Comparison of ENCODE assay signal across 28 cellular contexts in genomic region chr11:47534707-47535251, GRCh38. TPM values are rescaled to one million over a fixed set of nuclear protein-coding genes. Genes with fewer than 3 reads are reported as not detected.
DNase-seq lines count a peak whose midpoint lies in the region; ATAC-seq, FAIRE-seq and TF ChIP-seq lines count a peak whose summit lies in the region.
"Had no signal": no experiment of that assay in that cellular context is flagged by ENCODE, and none has a peak within 500 bp of the region (broad histone marks: within the 10 kb centered on the region; RNA-seq: fewer than 3 reads in every experiment).

No MANE protein-coding gene starts in this region.

- TF ChIP-seq POLR2A in K562 (conservative IDR thresholded peaks at IDR 0.05) (no peak), body of pancreas (IDR thresholded peaks at IDR 0.05) (no peak)

- CTCF ChIA-PET in activated CD8-positive, alpha-beta T cell treated with anti-CD3 and anti-CD28 coated beads for 36 hours (lab: Charles Lee) = interaction anchor here (0.9 to 1.5 kb wide), 3 partner anchors 12 to 19 kb away, joined by 3 to 5 read pairs (median 3); no protein-coding TSS in a partner anchor
- CTCF ChIA-PET in activated CD8-positive, alpha-beta T cell treated with anti-CD3 and anti-CD28 coated beads, Interleukin-2, amount 10 ng/mL, durations not matched to agents 7 days and 5 days (lab: Charles Lee) = interaction anchor here (1.0 to 2.2 kb wide), 2 partner anchors 10 to 16 kb away, joined by 4 to 7 read pairs; no protein-coding TSS in a partner anchor
- CTCF ChIA-PET in CD4-positive, alpha-beta T cell (lab: Charles Lee) = interaction anchor here (2.1 kb wide), 1 partner anchor 9 kb away, joined by 8 read pairs; no protein-coding TSS in a partner anchor
- CTCF ChIA-PET in K562 (lab: Yijun Ruan, JAX; ENCODE audit: low intra/inter-chr PET ratio) = no interaction called here

- H3K27ac ChIP-seq in CD4-positive, alpha-beta T cell (ENCODE audit: low read depth, low read length) = no peak overlapping the region
- H3K27ac ChIP-seq in K562 (ENCODE audit: extremely low read depth, low read depth, low read length) (0 out of 3 replicates have a peak overlapping the region, but pooled peaks have one; percentile 8), body of pancreas (no peak overlapping the region)
- H3K27ac ChIP-seq: C4-2B, testis had no signal

- DNase-seq in activated CD8-positive, alpha-beta T cell treated with anti-CD3 and anti-CD28 coated beads for 36 hours = no peak
- no peak for DNase-seq in activated CD8-positive, alpha-beta T cell treated with anti-CD3 and anti-CD28 coated beads, Interleukin-2, amount 10 ng/mL, durations not matched to agents 7 days and 5 days
- DNase-seq in CD4-positive, alpha-beta T cell = no peak
- no peak for DNase-seq in K562 (ENCODE audit: extremely low read depth in 1 of 4, low spot score in 3 of 4)
- DNase-seq in osteocyte (ENCODE audit: extremely low spot score, unreplicated experiment) = no peak
- DNase-seq in medulla oblongata (ENCODE audit: extremely low spot score) = no peak
- no peak for DNase-seq in body of pancreas
- no peak for DNase-seq in germinal center (ENCODE audit: low spot score)
- DNase-seq: activated CD4-positive, alpha-beta T cell treated with anti-CD3 and anti-CD28 coated beads, Interleukin-2, amount 50 U/mL, for 4 hours; activated gamma-delta T cell treated with Interleukin-2 at 50 U/mL for 16 hours; amygdala; caudate nucleus; dermis blood vessel endothelial cell; NCI-H1048; NCI-H1694 treated with DMSO at 0.1 percent for 48 hours; NCI-H526 treated with DMSO at 0.1 percent for 48 hours; occipital lobe; retina; testis had no signal

- peaks cover 12% of the 10 kb centered on the region; the same call in 1 of the 3 replicates for H3K36me3 ChIP-seq in K562 (ENCODE audit: control insufficient read depth, insufficient read depth, low read length)
- H3K36me3 ChIP-seq in body of pancreas (replicated peaks in 1 of 2; ENCODE audit: insufficient read depth in 1 of 2, low read depth in 2 of 2) = no peaks in the 10 kb centered on the region

- no peaks in the 10 kb centered on the region for H3K27me3 Mint-ChIP-seq in activated CD8-positive, alpha-beta T cell treated with anti-CD3 and anti-CD28 coated beads for 36 hours
- no peaks in the 10 kb centered on the region for H3K27me3 Mint-ChIP-seq in activated CD8-positive, alpha-beta T cell treated with anti-CD3 and anti-CD28 coated beads, Interleukin-2, amount 10 ng/mL, durations not matched to agents 7 days and 5 days (ENCODE audit: low read depth)
- H3K27me3 Mint-ChIP-seq in CD4-positive, alpha-beta T cell = no peaks in the 10 kb centered on the region
- no peaks in the 10 kb centered on the region for H3K27me3 Mint-ChIP-seq in osteocyte (ENCODE audit: unreplicated experiment)

- peaks cover 49% of the 10 kb centered on the region for H3K4me1 Mint-ChIP-seq in activated CD8-positive, alpha-beta T cell treated with anti-CD3 and anti-CD28 coated beads for 36 hours (ENCODE audit: low read depth)
- H3K4me1 Mint-ChIP-seq in activated CD8-positive, alpha-beta T cell treated with anti-CD3 and anti-CD28 coated beads, Interleukin-2, amount 10 ng/mL, durations not matched to agents 7 days and 5 days (ENCODE audit: low read depth) = peaks cover 18% of the 10 kb centered on the region
- H3K4me1 Mint-ChIP-seq in CD4-positive, alpha-beta T cell (ENCODE audit: low read depth) = peaks cover 56% of the 10 kb centered on the region
- peaks cover 56% of the 10 kb centered on the region for H3K4me1 Mint-ChIP-seq in osteocyte (ENCODE audit: unreplicated experiment)

- H3K4me1 ChIP-seq in K562 (replicated peaks in 1 of 2; ENCODE audit: control insufficient read depth in 2 of 2, insufficient read depth in 2 of 2, low read length in 2 of 2) (peaks cover 4 to 5% of the 10 kb centered on the region in 2 experiments; a peak in 3 of 5 replicates), body of pancreas (peaks cover 21% of the 10 kb centered on the region)

- POLR2A ChIA-PET in activated CD8-positive, alpha-beta T cell treated with anti-CD3 and anti-CD28 coated beads for 36 hours (lab: Charles Lee) = no interaction called here
- POLR2A ChIA-PET in activated CD8-positive, alpha-beta T cell treated with anti-CD3 and anti-CD28 coated beads, Interleukin-2, amount 10 ng/mL, durations not matched to agents 7 days and 5 days (lab: Charles Lee) = interaction anchor here (0.6 to 1.1 kb wide), 2 partner anchors 9 to 238 kb away, joined by 3 to 4 read pairs; no protein-coding TSS in a partner anchor
- POLR2A ChIA-PET in CD4-positive, alpha-beta T cell (lab: Charles Lee) = interaction anchor here (1.0 kb wide), 1 partner anchor 44 kb away, joined by 3 read pairs; the partner anchor contains the start of gene KBTBD4
- POLR2A ChIA-PET in K562 (lab: Yijun Ruan, JAX) = interaction anchor here (0.9 to 2.6 kb wide), 3 partner anchors 10 to 18 kb away, joined by 3 to 19 read pairs (median 6); no protein-coding TSS in a partner anchor

- TF ChIP-seq RAD21 in K562 (CRISPR knock-in tag; conservative IDR thresholded peaks at IDR 0.05 in 1 of 2, IDR thresholded peaks at IDR 0.05 in 1 of 2) = no peak

- H3K9me3 Mint-ChIP-seq in activated CD8-positive, alpha-beta T cell treated with anti-CD3 and anti-CD28 coated beads for 36 hours = no peaks in the 10 kb centered on the region
- H3K9me3 Mint-ChIP-seq in activated CD8-positive, alpha-beta T cell treated with anti-CD3 and anti-CD28 coated beads, Interleukin-2, amount 10 ng/mL, durations not matched to agents 7 days and 5 days (ENCODE audit: insufficient read depth) = no peaks in the 10 kb centered on the region
- H3K9me3 Mint-ChIP-seq in CD4-positive, alpha-beta T cell = no peaks in the 10 kb centered on the region
- no peaks in the 10 kb centered on the region for H3K9me3 Mint-ChIP-seq in osteocyte (ENCODE audit: unreplicated experiment)
- H3K9me3 Mint-ChIP-seq: T-helper 2 cell treated with Interferon-gamma antibody and Interleukin-4, amounts not matched to agents 5 μg/mL and 100 μg/mL, for 36 hours had no signal

- no peak overlapping the region for H2AFZ ChIP-seq in K562 (ENCODE audit: low read depth, low read length)

- H4K20me1 ChIP-seq in K562 (replicated peaks; ENCODE audit: control insufficient read depth, insufficient read depth, low read length) = peaks cover 16% of the 10 kb centered on the region

- no peak for TF ChIP-seq CTCF in activated CD8-positive, alpha-beta T cell treated with anti-CD3 and anti-CD28 coated beads for 36 hours (IDR thresholded peaks at IDR 0.05)
- no peak for TF ChIP-seq CTCF in CD4-positive, alpha-beta T cell (IDR thresholded peaks at IDR 0.05)
- TF ChIP-seq CTCF in K562 (IDR thresholded peaks at IDR 0.05 in 2 of 3, conservative IDR thresholded peaks at IDR 0.05 in 1 of 3; ENCODE audit: insufficient read depth in 2 of 3, low read depth in 1 of 3, low read length in 3 of 3) (no peak), osteocyte (IDR thresholded peaks at IDR 0.05) (no peak), body of pancreas (IDR thresholded peaks at IDR 0.05) (no peak)

- H3K27ac Mint-ChIP-seq in activated CD8-positive, alpha-beta T cell treated with anti-CD3 and anti-CD28 coated beads for 36 hours = peak overlapping the region; percentile 71
- no peak overlapping the region for H3K27ac Mint-ChIP-seq in activated CD8-positive, alpha-beta T cell treated with anti-CD3 and anti-CD28 coated beads, Interleukin-2, amount 10 ng/mL, durations not matched to agents 7 days and 5 days
- peak overlapping the region; percentile 65 for H3K27ac Mint-ChIP-seq in CD4-positive, alpha-beta T cell
- H3K27ac Mint-ChIP-seq in osteocyte (ENCODE audit: unreplicated experiment) = peak overlapping the region; percentile 52
- H3K27ac Mint-ChIP-seq: T-helper 2 cell treated with Interferon-gamma antibody and Interleukin-4, amounts not matched to agents 5 μg/mL and 100 μg/mL, for 36 hours had no signal

- WGBS in K562 (ENCODE audit: insufficient coverage, low coverage, missing lambda C conversion rate) = 69% methylated on average over 3 of the region's 3 CpGs
- 84 to 89% methylated on average over 3 of the region's 3 CpGs for WGBS in body of pancreas, 2 donors

- in situ Hi-C loops in K562 (cut with MboI) = no loop called here

- ATAC-seq in activated CD8-positive, alpha-beta T cell treated with anti-CD3 and anti-CD28 coated beads for 36 hours = no peak
- no peak for ATAC-seq in activated CD8-positive, alpha-beta T cell treated with anti-CD3 and anti-CD28 coated beads, Interleukin-2, amount 10 ng/mL, durations not matched to agents 7 days and 5 days
- ATAC-seq in CD4-positive, alpha-beta T cell (ENCODE audit: poor library complexity) = no peak
- 0 out of 3 replicates have a peak, but pooled peaks have one; percentile 22 for ATAC-seq in K562
- ATAC-seq in body of pancreas = no peak
- ATAC-seq: HepG2 had no signal

- no peak for FAIRE-seq in K562 (lab: Jason Lieb, UNC)
- FAIRE-seq: D721Med, endometrium, HepG2 had no signal

- no peaks in the 10 kb centered on the region for H3K27me3 ChIP-seq in CD4-positive, alpha-beta T cell (ENCODE audit: control insufficient read depth, insufficient read depth, low read length)
- H3K27me3 ChIP-seq in K562 (ENCODE audit: control insufficient read depth in 2 of 2, insufficient read depth in 2 of 2, low read length in 2 of 2) (no peaks in the 10 kb centered on the region), body of pancreas (no peaks in the 10 kb centered on the region)
- H3K27me3 ChIP-seq: testis had no signal

- H3K9me1 ChIP-seq in K562 (ENCODE audit: control insufficient read depth, insufficient read depth, low read length) = no peaks in the 10 kb centered on the region

- no peak overlapping the region for H3K4me3 Mint-ChIP-seq in activated CD8-positive, alpha-beta T cell treated with anti-CD3 and anti-CD28 coated beads for 36 hours
- no peak overlapping the region for H3K4me3 Mint-ChIP-seq in activated CD8-positive, alpha-beta T cell treated with anti-CD3 and anti-CD28 coated beads, Interleukin-2, amount 10 ng/mL, durations not matched to agents 7 days and 5 days
- H3K4me3 Mint-ChIP-seq in CD4-positive, alpha-beta T cell = peak overlapping the region; percentile 25
- no peak overlapping the region for H3K4me3 Mint-ChIP-seq in osteocyte (ENCODE audit: unreplicated experiment)
- H3K4me3 Mint-ChIP-seq: T-helper 2 cell treated with Interferon-gamma antibody and Interleukin-4, amounts not matched to agents 5 μg/mL and 100 μg/mL, for 36 hours had no signal

- no peak for TF ChIP-seq EP300 in K562 (IDR thresholded peaks at IDR 0.05; ENCODE audit: low read length)

- peaks cover 21% of the 10 kb centered on the region for H3K36me3 Mint-ChIP-seq in activated CD8-positive, alpha-beta T cell treated with anti-CD3 and anti-CD28 coated beads for 36 hours (ENCODE audit: low read depth)
- H3K36me3 Mint-ChIP-seq in activated CD8-positive, alpha-beta T cell treated with anti-CD3 and anti-CD28 coated beads, Interleukin-2, amount 10 ng/mL, durations not matched to agents 7 days and 5 days (ENCODE audit: low read depth) = peaks cover 25% of the 10 kb centered on the region
- H3K36me3 Mint-ChIP-seq in CD4-positive, alpha-beta T cell (ENCODE audit: low read depth) = peaks cover 36% of the 10 kb centered on the region
- peaks cover 2% of the 10 kb centered on the region for H3K36me3 Mint-ChIP-seq in osteocyte (ENCODE audit: unreplicated experiment)

- no peaks in the 10 kb centered on the region for H3K9me3 ChIP-seq in CD4-positive, alpha-beta T cell (ENCODE audit: control insufficient read depth, low read length)
- H3K9me3 ChIP-seq in K562 (replicated peaks; ENCODE audit: control insufficient read depth, insufficient read depth, low read depth, low read length) (no peaks in the 10 kb centered on the region), body of pancreas (no peaks in the 10 kb centered on the region)
- H3K9me3 ChIP-seq: HAP-1, testis had no signal

- H3K4me3 ChIP-seq in K562 = no peak overlapping the region
- no peak overlapping the region for H3K4me3 ChIP-seq in body of pancreas
- H3K4me3 ChIP-seq: HAP-1, testis had no signal

- peak overlapping the region in 1 of 2 experiments; percentile 31; a peak in 2 of 4 replicates for H3K9ac ChIP-seq in K562 (ENCODE audit: insufficient read depth in 1 of 2, low read depth in 2 of 2, low read length in 2 of 2)

- H3K79me2 ChIP-seq in K562 (ENCODE audit: control insufficient read depth, insufficient read depth, low read length) = peaks cover 99% of the 10 kb centered on the region

- BruUV-seq in K562 (replicated peaks; lab: Mats Ljungman, UMichigan) = no TSS peak

- intact Hi-C loops in activated CD8-positive, alpha-beta T cell treated with anti-CD3 and anti-CD28 coated beads for 36 hours (cut with micrococcal nuclease) = no loop called here
- intact Hi-C loops in CD4-positive, alpha-beta T cell (cut with DNase I, micrococcal nuclease) = no loop called here
- intact Hi-C loops in K562 (cut with micrococcal nuclease) (no loop called here), body of pancreas (cut with DNase I) (no loop called here)

- no peak overlapping the region for H3K4me2 ChIP-seq in K562 (ENCODE audit: insufficient read depth, low read length)

RNA-seq across cellular contexts. Expression of gene CELF1, which starts 18.2 kb away (rescaled TPM):
- 100 to 1,000 TPM; 120 to 122 TPM for total RNA-seq in activated CD8-positive, alpha-beta T cell treated with anti-CD3 and anti-CD28 coated beads for 36 hours
- 100 to 1,000 TPM; 104 to 111 TPM for total RNA-seq in activated CD8-positive, alpha-beta T cell treated with anti-CD3 and anti-CD28 coated beads, Interleukin-2, amount 10 ng/mL, durations not matched to agents 7 days and 5 days
- 100 to 1,000 TPM; 103 to 111 TPM for total RNA-seq in CD4-positive, alpha-beta T cell
- total RNA-seq in K562 (2011; cell fraction: chromatin; rRNA removed; ENCODE audit: low replicate concordance) = 291 and 350 TPM in 2 replicates
- total RNA-seq in K562 (2011; cell fraction: nucleolus; rRNA removed) = 140 and 172 TPM in 2 replicates
- 256 and 337 TPM in 2 replicates for total RNA-seq in K562 (2011; cell fraction: nucleoplasm; rRNA removed)
- 59.2 and 63.9 TPM in 2 replicates for total RNA-seq in K562 (2014; rRNA removed)
- total RNA-seq in K562 (2014; rRNA removed; fragmentation: Illumina TruSeq; extraction: Trizol) = 77.4 and 79.1 TPM in 2 replicates
- 65.1 and 71.4 TPM in 2 replicates for total RNA-seq in K562 (2015; rRNA removed; fragmentation: Illumina TruSeq; extraction: Trizol)
- total RNA-seq in K562 (2021) = 102 and 111 TPM in 2 replicates
- polyA plus RNA-seq in K562 (2011; rRNA removed) = 124 and 142 TPM in 2 replicates
- 75.5 and 93.9 TPM in 2 replicates for polyA plus RNA-seq in K562 (2011; cell fraction: cytosol; rRNA removed)
- 276 and 281 TPM in 2 replicates for polyA plus RNA-seq in K562 (2011; cell fraction: nucleus; rRNA removed)
- 28.5 and 38.8 TPM in 2 replicates for polyA plus RNA-seq in K562 (2012)
- 75.0 and 81.6 TPM in 2 replicates for polyA plus RNA-seq in K562 (2014; fragmentation: Illumina TruSeq; extraction: Trizol)
- 10 to 100 TPM; 11.3 to 21.6 TPM for polyA plus RNA-seq in K562 (2014; fragmentation: Nextera tagmentation; extraction: Ambion mirVana)
- 82.8 and 88.9 TPM in 2 replicates for polyA plus RNA-seq in K562 (2014; rRNA removed)
- 138 and 183 TPM in 2 replicates for polyA minus RNA-seq in K562 (2011; rRNA and poly(A)+ RNA removed)
- 71.5 and 87.3 TPM in 2 replicates for polyA minus RNA-seq in K562 (2011; cell fraction: cytosol; rRNA and poly(A)+ RNA removed)
- 67.6 and 122 TPM in 2 replicates for polyA minus RNA-seq in K562 (2011; cell fraction: nucleus; rRNA and poly(A)+ RNA removed)
- 88.6 and 100 TPM in 2 replicates for total RNA-seq in osteocyte
- total RNA-seq in body of pancreas = 10 to 100 TPM; 56.0 to 86.0 TPM

RNA-seq across cellular contexts. Expression of gene PTPMT1, which starts 30.6 kb away (rescaled TPM):
- 10 to 100 TPM; 44.1 to 46.7 TPM for total RNA-seq in activated CD8-positive, alpha-beta T cell treated with anti-CD3 and anti-CD28 coated beads for 36 hours
- 10 to 100 TPM; 44.5 to 44.7 TPM for total RNA-seq in activated CD8-positive, alpha-beta T cell treated with anti-CD3 and anti-CD28 coated beads, Interleukin-2, amount 10 ng/mL, durations not matched to agents 7 days and 5 days
- 10 to 100 TPM; 18.9 to 26.7 TPM for total RNA-seq in CD4-positive, alpha-beta T cell
- 24.4 and 29.4 TPM in 2 replicates for total RNA-seq in K562 (2011; cell fraction: chromatin; rRNA removed; ENCODE audit: low replicate concordance)
- 46.2 and 48.8 TPM in 2 replicates for total RNA-seq in K562 (2011; cell fraction: nucleolus; rRNA removed)
- 40.4 and 62.1 TPM in 2 replicates for total RNA-seq in K562 (2011; cell fraction: nucleoplasm; rRNA removed)
- total RNA-seq in K562 (2014; rRNA removed) = 140 and 146 TPM in 2 replicates
- total RNA-seq in K562 (2014; rRNA removed; fragmentation: Illumina TruSeq; extraction: Trizol) = 59.3 and 60.4 TPM in 2 replicates
- total RNA-seq in K562 (2015; rRNA removed; fragmentation: Illumina TruSeq; extraction: Trizol) = 61.2 and 65.3 TPM in 2 replicates
- 67.2 and 83.6 TPM in 2 replicates for total RNA-seq in K562 (2021)
- 69.8 and 80.0 TPM in 2 replicates for polyA plus RNA-seq in K562 (2011; rRNA removed)
- 103 and 173 TPM in 2 replicates for polyA plus RNA-seq in K562 (2011; cell fraction: cytosol; rRNA removed)
- 29.7 and 32.6 TPM in 2 replicates for polyA plus RNA-seq in K562 (2011; cell fraction: nucleus; rRNA removed)
- 73.7 and 80.8 TPM in 2 replicates for polyA plus RNA-seq in K562 (2012)
- polyA plus RNA-seq in K562 (2014; fragmentation: Illumina TruSeq; extraction: Trizol) = 66.6 and 73.1 TPM in 2 replicates
- polyA plus RNA-seq in K562 (2014; fragmentation: Nextera tagmentation; extraction: Ambion mirVana) = 10 to 100 TPM; 10.4 to 16.5 TPM
- 109 and 144 TPM in 2 replicates for polyA plus RNA-seq in K562 (2014; rRNA removed)
- 31.1 and 36.7 TPM in 2 replicates for polyA minus RNA-seq in K562 (2011; rRNA and poly(A)+ RNA removed)
- 23.8 and 30.2 TPM in 2 replicates for polyA minus RNA-seq in K562 (2011; cell fraction: cytosol; rRNA and poly(A)+ RNA removed)
- 18.9 and 21.1 TPM in 2 replicates for polyA minus RNA-seq in K562 (2011; cell fraction: nucleus; rRNA and poly(A)+ RNA removed)
- 49.3 and 50.3 TPM in 2 replicates for total RNA-seq in osteocyte
- total RNA-seq in body of pancreas = 10 to 100 TPM; 52.4 TPM

RNA-seq across cellular contexts. Expression of gene KBTBD4, which starts 44.0 kb away (rescaled TPM):
- 10 to 100 TPM; 15.4 to 16.3 TPM for total RNA-seq in activated CD8-positive, alpha-beta T cell treated with anti-CD3 and anti-CD28 coated beads for 36 hours
- 10 to 100 TPM; 17.7 to 20.7 TPM for total RNA-seq in activated CD8-positive, alpha-beta T cell treated with anti-CD3 and anti-CD28 coated beads, Interleukin-2, amount 10 ng/mL, durations not matched to agents 7 days and 5 days
- 10 to 100 TPM; 29.1 to 30.2 TPM for total RNA-seq in CD4-positive, alpha-beta T cell
- total RNA-seq in K562 (2011; cell fraction: chromatin; rRNA removed; ENCODE audit: low replicate concordance) = 9.0 and 15.8 TPM in 2 replicates
- 11.7 and 13.2 TPM in 2 replicates for total RNA-seq in K562 (2011; cell fraction: nucleolus; rRNA removed)
- total RNA-seq in K562 (2011; cell fraction: nucleoplasm; rRNA removed) = 11.6 and 13.4 TPM in 2 replicates
- 9.1 and 11.2 TPM in 2 replicates for total RNA-seq in K562 (2014; rRNA removed)
- total RNA-seq in K562 (2014; rRNA removed; fragmentation: Illumina TruSeq; extraction: Trizol) = 13.6 TPM in 2 replicates
- 13.3 and 13.6 TPM in 2 replicates for total RNA-seq in K562 (2015; rRNA removed; fragmentation: Illumina TruSeq; extraction: Trizol)
- total RNA-seq in K562 (2021) = 11.0 and 12.9 TPM in 2 replicates
- 16.9 and 18.2 TPM in 2 replicates for polyA plus RNA-seq in K562 (2011; rRNA removed)
- 16.9 and 19.8 TPM in 2 replicates for polyA plus RNA-seq in K562 (2011; cell fraction: cytosol; rRNA removed)
- polyA plus RNA-seq in K562 (2011; cell fraction: nucleus; rRNA removed) = 6.6 and 9.4 TPM in 2 replicates
- 9.4 and 13.6 TPM in 2 replicates for polyA plus RNA-seq in K562 (2012)
- 13.0 and 13.1 TPM in 2 replicates for polyA plus RNA-seq in K562 (2014; fragmentation: Illumina TruSeq; extraction: Trizol)
- polyA plus RNA-seq in K562 (2014; fragmentation: Nextera tagmentation; extraction: Ambion mirVana) = 10 to 100 TPM; 30.1 to 33.9 TPM
- polyA plus RNA-seq in K562 (2014; rRNA removed) = 7.0 and 10.1 TPM in 2 replicates
- polyA minus RNA-seq in K562 (2011; rRNA and poly(A)+ RNA removed) = 21.9 and 23.1 TPM in 2 replicates
- polyA minus RNA-seq in K562 (2011; cell fraction: cytosol; rRNA and poly(A)+ RNA removed) = 8.3 and 9.2 TPM in 2 replicates
- polyA minus RNA-seq in K562 (2011; cell fraction: nucleus; rRNA and poly(A)+ RNA removed) = 5.4 and 10.0 TPM in 2 replicates
- 19.7 and 19.8 TPM in 2 replicates for total RNA-seq in osteocyte
- total RNA-seq in body of pancreas = 1 to 10 TPM; 3.6 to 6.7 TPM

RNA-seq across cellular contexts. Expression of gene NDUFS3, which starts 44.1 kb away (rescaled TPM):
- 100 to 1,000 TPM; 129 to 138 TPM for total RNA-seq in activated CD8-positive, alpha-beta T cell treated with anti-CD3 and anti-CD28 coated beads for 36 hours
- 100 to 1,000 TPM; 114 to 121 TPM for total RNA-seq in activated CD8-positive, alpha-beta T cell treated with anti-CD3 and anti-CD28 coated beads, Interleukin-2, amount 10 ng/mL, durations not matched to agents 7 days and 5 days
- 100 to 1,000 TPM; 139 to 144 TPM for total RNA-seq in CD4-positive, alpha-beta T cell
- 228 and 279 TPM in 2 replicates for total RNA-seq in K562 (2011; cell fraction: chromatin; rRNA removed; ENCODE audit: low replicate concordance)
- total RNA-seq in K562 (2011; cell fraction: nucleolus; rRNA removed) = 212 and 223 TPM in 2 replicates
- total RNA-seq in K562 (2011; cell fraction: nucleoplasm; rRNA removed) = 239 and 241 TPM in 2 replicates
- 203 and 207 TPM in 2 replicates for total RNA-seq in K562 (2014; rRNA removed)
- 191 and 192 TPM in 2 replicates for total RNA-seq in K562 (2014; rRNA removed; fragmentation: Illumina TruSeq; extraction: Trizol)
- total RNA-seq in K562 (2015; rRNA removed; fragmentation: Illumina TruSeq; extraction: Trizol) = 190 and 191 TPM in 2 replicates
- total RNA-seq in K562 (2021) = 229 and 238 TPM in 2 replicates
- polyA plus RNA-seq in K562 (2011; rRNA removed) = 302 and 343 TPM in 2 replicates
- 353 and 764 TPM in 2 replicates for polyA plus RNA-seq in K562 (2011; cell fraction: cytosol; rRNA removed)
- polyA plus RNA-seq in K562 (2011; cell fraction: nucleus; rRNA removed) = 319 and 323 TPM in 2 replicates
- 137 and 179 TPM in 2 replicates for polyA plus RNA-seq in K562 (2012)
- polyA plus RNA-seq in K562 (2014; fragmentation: Illumina TruSeq; extraction: Trizol) = 194 and 197 TPM in 2 replicates
- 10 to 100 TPM; 38.7 to 82.3 TPM for polyA plus RNA-seq in K562 (2014; fragmentation: Nextera tagmentation; extraction: Ambion mirVana)
- 341 and 353 TPM in 2 replicates for polyA plus RNA-seq in K562 (2014; rRNA removed)
- polyA minus RNA-seq in K562 (2011; rRNA and poly(A)+ RNA removed) = 180 and 229 TPM in 2 replicates
- polyA minus RNA-seq in K562 (2011; cell fraction: cytosol; rRNA and poly(A)+ RNA removed) = 60.6 and 66.6 TPM in 2 replicates
- 57.1 and 90.0 TPM in 2 replicates for polyA minus RNA-seq in K562 (2011; cell fraction: nucleus; rRNA and poly(A)+ RNA removed)
- 102 and 105 TPM in 2 replicates for total RNA-seq in osteocyte
- total RNA-seq in body of pancreas = 10 to 100 TPM; 27.2 to 28.7 TPM

RNA-seq across cellular contexts. Expression of gene FAM180B, which starts 51.7 kb away (rescaled TPM):
- not detected for total RNA-seq in activated CD8-positive, alpha-beta T cell treated with anti-CD3 and anti-CD28 coated beads for 36 hours
- total RNA-seq in activated CD8-positive, alpha-beta T cell treated with anti-CD3 and anti-CD28 coated beads, Interleukin-2, amount 10 ng/mL, durations not matched to agents 7 days and 5 days = not detected
- total RNA-seq in CD4-positive, alpha-beta T cell = under 1 TPM; 0.55 to 0.92 TPM
- 0.49 and 0.51 TPM in 2 replicates for total RNA-seq in K562 (2011; cell fraction: chromatin; rRNA removed; ENCODE audit: low replicate concordance)
- 0.26 and 0.50 TPM in 2 replicates for total RNA-seq in K562 (2011; cell fraction: nucleolus; rRNA removed)
- total RNA-seq in K562 (2011; cell fraction: nucleoplasm; rRNA removed) = 0.61 TPM in 1 of 2 replicates, not detected in the other
- 0.14 TPM in 1 of 2 replicates, not detected in the other for total RNA-seq in K562 (2014; rRNA removed)
- total RNA-seq in K562 (2014; rRNA removed; fragmentation: Illumina TruSeq; extraction: Trizol) = not detected in 2 replicates
- not detected in 2 replicates for total RNA-seq in K562 (2015; rRNA removed; fragmentation: Illumina TruSeq; extraction: Trizol)
- total RNA-seq in K562 (2021) = not detected in 2 replicates
- polyA plus RNA-seq in K562 (2011; rRNA removed) = not detected in 2 replicates
- polyA plus RNA-seq in K562 (2011; cell fraction: cytosol; rRNA removed) = not detected in 2 replicates
- 0.51 TPM in 1 of 2 replicates, not detected in the other for polyA plus RNA-seq in K562 (2011; cell fraction: nucleus; rRNA removed)
- not detected in 2 replicates for polyA plus RNA-seq in K562 (2012)
- not detected in 2 replicates for polyA plus RNA-seq in K562 (2014; fragmentation: Illumina TruSeq; extraction: Trizol)
- polyA plus RNA-seq in K562 (2014; fragmentation: Nextera tagmentation; extraction: Ambion mirVana) = not detected
- polyA plus RNA-seq in K562 (2014; rRNA removed) = 0.05 TPM in 1 of 2 replicates, not detected in the other
- 0.14 TPM in 1 of 2 replicates, not detected in the other for polyA minus RNA-seq in K562 (2011; rRNA and poly(A)+ RNA removed)
- polyA minus RNA-seq in K562 (2011; cell fraction: cytosol; rRNA and poly(A)+ RNA removed) = not detected in 2 replicates
- polyA minus RNA-seq in K562 (2011; cell fraction: nucleus; rRNA and poly(A)+ RNA removed) = 0.13 and 0.44 TPM in 2 replicates
- total RNA-seq in osteocyte = 0.32 and 0.52 TPM in 2 replicates
- total RNA-seq in body of pancreas = under 1 TPM in 1 of 2 donors, not detected in 1; 0.66 TPM
- total RNA-seq: dermis blood vessel endothelial cell, fibroblast of lung, LHCN-M2, lung microvascular endothelial cell, testis had no signal
- polyA plus RNA-seq: fibroblast of lung had no signal
